ENCODE assay signal across 1 cellular context in the genomic region with DNA sequence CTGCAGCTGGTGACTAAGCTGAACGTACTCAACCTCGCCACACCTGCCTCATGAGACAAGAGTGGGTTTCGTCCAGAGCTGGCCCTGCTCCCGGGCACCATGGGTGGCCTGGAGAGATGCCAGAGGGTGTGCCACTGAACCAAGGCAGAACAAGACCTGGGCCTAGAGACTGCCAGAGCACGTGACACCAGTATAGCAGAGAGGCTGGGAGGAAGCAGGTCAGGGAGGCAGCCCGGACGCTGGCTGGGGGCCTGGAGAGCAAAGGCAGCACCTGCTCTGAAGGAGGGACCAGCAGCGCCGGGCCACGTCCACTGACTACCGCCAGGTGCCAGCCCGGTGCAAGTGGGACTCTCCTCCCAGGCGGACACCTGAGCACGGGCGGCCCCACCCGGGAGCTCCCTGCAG.
TF ChIP-seq lines count a peak whose summit lies in the region.

No MANE protein-coding gene starts in this region.

TF ChIP-seq in HEK293, 187 proteins besides CTCF, POLR2A, EP300 and RAD21 (continued from another document and continues in another):
- TF ChIP-seq, protein P1, sequence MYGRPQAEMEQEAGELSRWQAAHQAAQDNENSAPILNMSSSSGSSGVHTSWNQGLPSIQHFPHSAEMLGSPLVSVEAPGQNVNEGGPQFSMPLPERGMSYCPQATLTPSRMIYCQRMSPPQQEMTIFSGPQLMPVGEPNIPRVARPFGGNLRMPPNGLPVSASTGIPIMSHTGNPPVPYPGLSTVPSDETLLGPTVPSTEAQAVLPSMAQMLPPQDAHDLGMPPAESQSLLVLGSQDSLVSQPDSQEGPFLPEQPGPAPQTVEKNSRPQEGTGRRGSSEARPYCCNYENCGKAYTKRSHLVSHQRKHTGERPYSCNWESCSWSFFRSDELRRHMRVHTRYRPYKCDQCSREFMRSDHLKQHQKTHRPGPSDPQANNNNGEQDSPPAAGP (tag by site-specific recombination; IDR thresholded peaks at IDR 0.05), result peak; percentile 95
- TF ChIP-seq ZNF350 (tag by site-specific recombination; IDR thresholded peaks at IDR 0.05), result no peak
- peak; percentile 44 for TF ChIP-seq GLIS1 (tag by site-specific recombination; IDR thresholded peaks at IDR 0.05)
- TF ChIP-seq ZNF221 (tag by site-specific recombination; IDR thresholded peaks at IDR 0.05; ENCODE audit: borderline replicate concordance), result no peak
- no peak for TF ChIP-seq GFI1B (tag by site-specific recombination; IDR thresholded peaks at IDR 0.05)
- no peak for TF ChIP-seq MEIS1 (CRISPR knock-in tag; IDR thresholded peaks at IDR 0.05; ENCODE audit: borderline replicate concordance)
- TF ChIP-seq ZNF354C (tag by site-specific recombination; IDR thresholded peaks at IDR 0.05; ENCODE audit: borderline replicate concordance, low read depth), result no peak
- TF ChIP-seq KLF8 (tag by site-specific recombination; IDR thresholded peaks at IDR 0.05), result peak; percentile 69
- TF ChIP-seq, protein P2, sequence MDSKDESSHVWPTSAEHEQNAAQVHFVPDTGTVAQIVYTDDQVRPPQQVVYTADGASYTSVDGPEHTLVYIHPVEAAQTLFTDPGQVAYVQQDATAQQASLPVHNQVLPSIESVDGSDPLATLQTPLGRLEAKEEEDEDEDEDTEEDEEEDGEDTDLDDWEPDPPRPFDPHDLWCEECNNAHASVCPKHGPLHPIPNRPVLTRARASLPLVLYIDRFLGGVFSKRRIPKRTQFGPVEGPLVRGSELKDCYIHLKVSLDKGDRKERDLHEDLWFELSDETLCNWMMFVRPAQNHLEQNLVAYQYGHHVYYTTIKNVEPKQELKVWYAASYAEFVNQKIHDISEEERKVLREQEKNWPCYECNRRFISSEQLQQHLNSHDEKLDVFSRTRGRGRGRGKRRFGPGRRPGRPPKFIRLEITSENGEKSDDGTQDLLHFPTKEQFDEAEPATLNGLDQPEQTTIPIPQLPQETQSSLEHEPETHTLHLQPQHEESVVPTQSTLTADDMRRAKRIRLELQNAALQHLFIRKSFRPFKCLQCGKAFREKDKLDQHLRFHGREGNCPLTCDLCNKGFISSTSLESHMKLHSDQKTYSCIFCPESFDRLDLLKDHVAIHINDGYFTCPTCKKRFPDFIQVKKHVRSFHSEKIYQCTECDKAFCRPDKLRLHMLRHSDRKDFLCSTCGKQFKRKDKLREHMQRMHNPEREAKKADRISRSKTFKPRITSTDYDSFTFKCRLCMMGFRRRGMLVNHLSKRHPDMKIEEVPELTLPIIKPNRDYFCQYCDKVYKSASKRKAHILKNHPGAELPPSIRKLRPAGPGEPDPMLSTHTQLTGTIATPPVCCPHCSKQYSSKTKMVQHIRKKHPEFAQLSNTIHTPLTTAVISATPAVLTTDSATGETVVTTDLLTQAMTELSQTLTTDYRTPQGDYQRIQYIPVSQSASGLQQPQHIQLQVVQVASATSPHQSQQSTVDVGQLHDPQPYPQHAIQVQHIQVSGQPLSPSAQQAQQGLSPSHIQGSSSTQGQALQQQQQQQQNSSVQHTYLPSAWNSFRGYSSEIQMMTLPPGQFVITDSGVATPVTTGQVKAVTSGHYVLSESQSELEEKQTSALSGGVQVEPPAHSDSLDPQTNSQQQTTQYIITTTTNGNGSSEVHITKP (tag by site-specific recombination; IDR thresholded peaks at IDR 0.05), result peak; percentile 40; the same call in 1 of the 2 replicates
- TF ChIP-seq, protein P3, sequence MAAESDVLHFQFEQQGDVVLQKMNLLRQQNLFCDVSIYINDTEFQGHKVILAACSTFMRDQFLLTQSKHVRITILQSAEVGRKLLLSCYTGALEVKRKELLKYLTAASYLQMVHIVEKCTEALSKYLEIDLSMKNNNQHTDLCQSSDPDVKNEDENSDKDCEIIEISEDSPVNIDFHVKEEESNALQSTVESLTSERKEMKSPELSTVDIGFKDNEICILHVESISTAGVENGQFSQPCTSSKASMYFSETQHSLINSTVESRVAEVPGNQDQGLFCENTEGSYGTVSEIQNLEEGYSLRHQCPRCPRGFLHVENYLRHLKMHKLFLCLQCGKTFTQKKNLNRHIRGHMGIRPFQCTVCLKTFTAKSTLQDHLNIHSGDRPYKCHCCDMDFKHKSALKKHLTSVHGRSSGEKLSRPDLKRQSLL (tag by site-specific recombination; IDR thresholded peaks at IDR 0.05), result no peak
- no peak for TF ChIP-seq ZNF76 (tag by site-specific recombination; IDR thresholded peaks at IDR 0.05; ENCODE audit: borderline replicate concordance, low read depth)
- TF ChIP-seq, protein P4, sequence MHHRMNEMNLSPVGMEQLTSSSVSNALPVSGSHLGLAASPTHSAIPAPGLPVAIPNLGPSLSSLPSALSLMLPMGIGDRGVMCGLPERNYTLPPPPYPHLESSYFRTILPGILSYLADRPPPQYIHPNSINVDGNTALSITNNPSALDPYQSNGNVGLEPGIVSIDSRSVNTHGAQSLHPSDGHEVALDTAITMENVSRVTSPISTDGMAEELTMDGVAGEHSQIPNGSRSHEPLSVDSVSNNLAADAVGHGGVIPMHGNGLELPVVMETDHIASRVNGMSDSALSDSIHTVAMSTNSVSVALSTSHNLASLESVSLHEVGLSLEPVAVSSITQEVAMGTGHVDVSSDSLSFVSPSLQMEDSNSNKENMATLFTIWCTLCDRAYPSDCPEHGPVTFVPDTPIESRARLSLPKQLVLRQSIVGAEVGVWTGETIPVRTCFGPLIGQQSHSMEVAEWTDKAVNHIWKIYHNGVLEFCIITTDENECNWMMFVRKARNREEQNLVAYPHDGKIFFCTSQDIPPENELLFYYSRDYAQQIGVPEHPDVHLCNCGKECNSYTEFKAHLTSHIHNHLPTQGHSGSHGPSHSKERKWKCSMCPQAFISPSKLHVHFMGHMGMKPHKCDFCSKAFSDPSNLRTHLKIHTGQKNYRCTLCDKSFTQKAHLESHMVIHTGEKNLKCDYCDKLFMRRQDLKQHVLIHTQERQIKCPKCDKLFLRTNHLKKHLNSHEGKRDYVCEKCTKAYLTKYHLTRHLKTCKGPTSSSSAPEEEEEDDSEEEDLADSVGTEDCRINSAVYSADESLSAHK (tag by site-specific recombination; IDR thresholded peaks at IDR 0.05), result peak; percentile 70; the same call in 1 of the 2 replicates
- TF ChIP-seq ZNF214 (tag by site-specific recombination; IDR thresholded peaks at IDR 0.05; ENCODE audit: borderline replicate concordance), result no peak
- TF ChIP-seq REPIN1 (tag by site-specific recombination; IDR thresholded peaks at IDR 0.05; ENCODE audit: low read depth), result no peak
- no peak for TF ChIP-seq BCL11A (tag by site-specific recombination; IDR thresholded peaks at IDR 0.05; ENCODE audit: low read depth)
- TF ChIP-seq ZNF544 (tag by site-specific recombination; IDR thresholded peaks at IDR 0.05), result no peak
- no peak for TF ChIP-seq ZNF169 (tag by site-specific recombination; IDR thresholded peaks at IDR 0.05)
- TF ChIP-seq, protein P5, sequence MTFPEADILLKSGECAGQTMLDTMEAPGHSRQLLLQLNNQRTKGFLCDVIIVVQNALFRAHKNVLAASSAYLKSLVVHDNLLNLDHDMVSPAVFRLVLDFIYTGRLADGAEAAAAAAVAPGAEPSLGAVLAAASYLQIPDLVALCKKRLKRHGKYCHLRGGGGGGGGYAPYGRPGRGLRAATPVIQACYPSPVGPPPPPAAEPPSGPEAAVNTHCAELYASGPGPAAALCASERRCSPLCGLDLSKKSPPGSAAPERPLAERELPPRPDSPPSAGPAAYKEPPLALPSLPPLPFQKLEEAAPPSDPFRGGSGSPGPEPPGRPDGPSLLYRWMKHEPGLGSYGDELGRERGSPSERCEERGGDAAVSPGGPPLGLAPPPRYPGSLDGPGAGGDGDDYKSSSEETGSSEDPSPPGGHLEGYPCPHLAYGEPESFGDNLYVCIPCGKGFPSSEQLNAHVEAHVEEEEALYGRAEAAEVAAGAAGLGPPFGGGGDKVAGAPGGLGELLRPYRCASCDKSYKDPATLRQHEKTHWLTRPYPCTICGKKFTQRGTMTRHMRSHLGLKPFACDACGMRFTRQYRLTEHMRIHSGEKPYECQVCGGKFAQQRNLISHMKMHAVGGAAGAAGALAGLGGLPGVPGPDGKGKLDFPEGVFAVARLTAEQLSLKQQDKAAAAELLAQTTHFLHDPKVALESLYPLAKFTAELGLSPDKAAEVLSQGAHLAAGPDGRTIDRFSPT (tag by site-specific recombination; IDR thresholded peaks at IDR 0.05), result no peak
- TF ChIP-seq ZNF292 (tag by site-specific recombination; IDR thresholded peaks at IDR 0.05; ENCODE audit: borderline replicate concordance, low read depth), result no peak
- no peak for TF ChIP-seq ZNF596 (tag by site-specific recombination; IDR thresholded peaks at IDR 0.05)
- TF ChIP-seq, protein P6, sequence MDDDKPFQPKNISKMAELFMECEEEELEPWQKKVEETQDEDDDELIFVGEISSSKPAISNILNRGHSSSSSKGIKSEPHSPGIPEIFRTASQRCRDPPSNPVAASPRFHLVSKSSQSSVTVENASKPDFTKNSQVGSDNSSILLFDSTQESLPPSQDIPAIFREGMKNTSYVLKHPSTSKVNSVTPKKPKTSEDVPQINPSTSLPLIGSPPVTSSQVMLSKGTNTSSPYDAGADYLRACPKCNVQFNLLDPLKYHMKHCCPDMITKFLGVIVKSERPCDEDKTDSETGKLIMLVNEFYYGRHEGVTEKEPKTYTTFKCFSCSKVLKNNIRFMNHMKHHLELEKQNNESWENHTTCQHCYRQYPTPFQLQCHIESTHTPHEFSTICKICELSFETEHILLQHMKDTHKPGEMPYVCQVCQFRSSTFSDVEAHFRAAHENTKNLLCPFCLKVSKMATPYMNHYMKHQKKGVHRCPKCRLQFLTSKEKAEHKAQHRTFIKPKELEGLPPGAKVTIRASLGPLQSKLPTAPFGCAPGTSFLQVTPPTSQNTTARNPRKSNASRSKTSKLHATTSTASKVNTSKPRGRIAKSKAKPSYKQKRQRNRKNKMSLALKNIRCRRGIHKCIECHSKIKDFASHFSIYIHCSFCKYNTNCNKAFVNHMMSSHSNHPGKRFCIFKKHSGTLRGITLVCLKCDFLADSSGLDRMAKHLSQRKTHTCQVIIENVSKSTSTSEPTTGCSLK (tag by site-specific recombination; IDR thresholded peaks at IDR 0.05), result no peak
- TF ChIP-seq, protein P7, sequence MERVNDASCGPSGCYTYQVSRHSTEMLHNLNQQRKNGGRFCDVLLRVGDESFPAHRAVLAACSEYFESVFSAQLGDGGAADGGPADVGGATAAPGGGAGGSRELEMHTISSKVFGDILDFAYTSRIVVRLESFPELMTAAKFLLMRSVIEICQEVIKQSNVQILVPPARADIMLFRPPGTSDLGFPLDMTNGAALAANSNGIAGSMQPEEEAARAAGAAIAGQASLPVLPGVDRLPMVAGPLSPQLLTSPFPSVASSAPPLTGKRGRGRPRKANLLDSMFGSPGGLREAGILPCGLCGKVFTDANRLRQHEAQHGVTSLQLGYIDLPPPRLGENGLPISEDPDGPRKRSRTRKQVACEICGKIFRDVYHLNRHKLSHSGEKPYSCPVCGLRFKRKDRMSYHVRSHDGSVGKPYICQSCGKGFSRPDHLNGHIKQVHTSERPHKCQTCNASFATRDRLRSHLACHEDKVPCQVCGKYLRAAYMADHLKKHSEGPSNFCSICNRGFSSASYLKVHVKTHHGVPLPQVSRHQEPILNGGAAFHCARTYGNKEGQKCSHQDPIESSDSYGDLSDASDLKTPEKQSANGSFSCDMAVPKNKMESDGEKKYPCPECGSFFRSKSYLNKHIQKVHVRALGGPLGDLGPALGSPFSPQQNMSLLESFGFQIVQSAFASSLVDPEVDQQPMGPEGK (tag by site-specific recombination; IDR thresholded peaks at IDR 0.05), result 0 out of 2 replicates have a peak, but pooled peaks have one; percentile 25
- TF ChIP-seq ZNF404 (tag by site-specific recombination; IDR thresholded peaks at IDR 0.05), result no peak
- TF ChIP-seq, protein P8, sequence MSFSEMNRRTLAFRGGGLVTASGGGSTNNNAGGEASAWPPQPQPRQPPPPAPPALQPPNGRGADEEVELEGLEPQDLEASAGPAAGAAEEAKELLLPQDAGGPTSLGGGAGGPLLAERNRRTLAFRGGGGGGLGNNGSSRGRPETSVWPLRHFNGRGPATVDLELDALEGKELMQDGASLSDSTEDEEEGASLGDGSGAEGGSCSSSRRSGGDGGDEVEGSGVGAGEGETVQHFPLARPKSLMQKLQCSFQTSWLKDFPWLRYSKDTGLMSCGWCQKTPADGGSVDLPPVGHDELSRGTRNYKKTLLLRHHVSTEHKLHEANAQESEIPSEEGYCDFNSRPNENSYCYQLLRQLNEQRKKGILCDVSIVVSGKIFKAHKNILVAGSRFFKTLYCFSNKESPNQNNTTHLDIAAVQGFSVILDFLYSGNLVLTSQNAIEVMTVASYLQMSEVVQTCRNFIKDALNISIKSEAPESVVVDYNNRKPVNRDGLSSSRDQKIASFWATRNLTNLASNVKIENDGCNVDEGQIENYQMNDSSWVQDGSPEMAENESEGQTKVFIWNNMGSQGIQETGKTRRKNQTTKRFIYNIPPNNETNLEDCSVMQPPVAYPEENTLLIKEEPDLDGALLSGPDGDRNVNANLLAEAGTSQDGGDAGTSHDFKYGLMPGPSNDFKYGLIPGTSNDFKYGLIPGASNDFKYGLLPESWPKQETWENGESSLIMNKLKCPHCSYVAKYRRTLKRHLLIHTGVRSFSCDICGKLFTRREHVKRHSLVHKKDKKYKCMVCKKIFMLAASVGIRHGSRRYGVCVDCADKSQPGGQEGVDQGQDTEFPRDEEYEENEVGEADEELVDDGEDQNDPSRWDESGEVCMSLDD (tag by site-specific recombination; IDR thresholded peaks at IDR 0.05), result no peak
- TF ChIP-seq, protein P9, sequence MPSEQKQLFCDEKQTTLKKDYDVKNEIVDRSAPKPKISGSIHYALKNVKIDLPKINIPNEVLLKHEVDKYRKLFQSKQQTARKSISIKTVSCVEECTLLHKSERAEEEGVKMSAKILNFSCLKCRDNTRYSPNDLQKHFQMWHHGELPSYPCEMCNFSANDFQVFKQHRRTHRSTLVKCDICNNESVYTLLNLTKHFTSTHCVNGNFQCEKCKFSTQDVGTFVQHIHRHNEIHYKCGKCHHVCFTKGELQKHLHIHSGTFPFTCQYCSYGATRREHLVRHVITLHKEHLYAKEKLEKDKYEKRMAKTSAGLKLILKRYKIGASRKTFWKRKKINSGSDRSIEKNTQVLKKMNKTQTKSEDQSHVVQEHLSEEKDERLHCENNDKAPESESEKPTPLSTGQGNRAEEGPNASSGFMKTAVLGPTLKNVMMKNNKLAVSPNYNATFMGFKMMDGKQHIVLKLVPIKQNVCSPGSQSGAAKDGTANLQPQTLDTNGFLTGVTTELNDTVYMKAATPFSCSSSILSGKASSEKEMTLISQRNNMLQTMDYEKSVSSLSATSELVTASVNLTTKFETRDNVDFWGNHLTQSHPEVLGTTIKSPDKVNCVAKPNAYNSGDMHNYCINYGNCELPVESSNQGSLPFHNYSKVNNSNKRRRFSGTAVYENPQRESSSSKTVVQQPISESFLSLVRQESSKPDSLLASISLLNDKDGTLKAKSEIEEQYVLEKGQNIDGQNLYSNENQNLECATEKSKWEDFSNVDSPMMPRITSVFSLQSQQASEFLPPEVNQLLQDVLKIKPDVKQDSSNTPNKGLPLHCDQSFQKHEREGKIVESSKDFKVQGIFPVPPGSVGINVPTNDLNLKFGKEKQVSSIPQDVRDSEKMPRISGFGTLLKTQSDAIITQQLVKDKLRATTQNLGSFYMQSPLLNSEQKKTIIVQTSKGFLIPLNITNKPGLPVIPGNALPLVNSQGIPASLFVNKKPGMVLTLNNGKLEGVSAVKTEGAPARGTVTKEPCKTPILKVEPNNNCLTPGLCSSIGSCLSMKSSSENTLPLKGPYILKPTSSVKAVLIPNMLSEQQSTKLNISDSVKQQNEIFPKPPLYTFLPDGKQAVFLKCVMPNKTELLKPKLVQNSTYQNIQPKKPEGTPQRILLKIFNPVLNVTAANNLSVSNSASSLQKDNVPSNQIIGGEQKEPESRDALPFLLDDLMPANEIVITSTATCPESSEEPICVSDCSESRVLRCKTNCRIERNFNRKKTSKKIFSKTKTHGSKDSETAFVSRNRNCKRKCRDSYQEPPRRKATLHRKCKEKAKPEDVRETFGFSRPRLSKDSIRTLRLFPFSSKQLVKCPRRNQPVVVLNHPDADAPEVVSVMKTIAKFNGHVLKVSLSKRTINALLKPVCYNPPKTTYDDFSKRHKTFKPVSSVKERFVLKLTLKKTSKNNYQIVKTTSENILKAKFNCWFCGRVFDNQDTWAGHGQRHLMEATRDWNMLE (tag by site-specific recombination; conservative IDR thresholded peaks at IDR 0.05; ENCODE audit: low read depth), result no peak
- no peak for TF ChIP-seq RBAK (tag by site-specific recombination; IDR thresholded peaks at IDR 0.05)
- no peak for TF ChIP-seq ZNF560 (tag by site-specific recombination; IDR thresholded peaks at IDR 0.05; ENCODE audit: borderline replicate concordance)
- no peak for TF ChIP-seq YY1 (tag by site-specific recombination; IDR thresholded peaks at IDR 0.05)
